In the genomic region with DNA sequence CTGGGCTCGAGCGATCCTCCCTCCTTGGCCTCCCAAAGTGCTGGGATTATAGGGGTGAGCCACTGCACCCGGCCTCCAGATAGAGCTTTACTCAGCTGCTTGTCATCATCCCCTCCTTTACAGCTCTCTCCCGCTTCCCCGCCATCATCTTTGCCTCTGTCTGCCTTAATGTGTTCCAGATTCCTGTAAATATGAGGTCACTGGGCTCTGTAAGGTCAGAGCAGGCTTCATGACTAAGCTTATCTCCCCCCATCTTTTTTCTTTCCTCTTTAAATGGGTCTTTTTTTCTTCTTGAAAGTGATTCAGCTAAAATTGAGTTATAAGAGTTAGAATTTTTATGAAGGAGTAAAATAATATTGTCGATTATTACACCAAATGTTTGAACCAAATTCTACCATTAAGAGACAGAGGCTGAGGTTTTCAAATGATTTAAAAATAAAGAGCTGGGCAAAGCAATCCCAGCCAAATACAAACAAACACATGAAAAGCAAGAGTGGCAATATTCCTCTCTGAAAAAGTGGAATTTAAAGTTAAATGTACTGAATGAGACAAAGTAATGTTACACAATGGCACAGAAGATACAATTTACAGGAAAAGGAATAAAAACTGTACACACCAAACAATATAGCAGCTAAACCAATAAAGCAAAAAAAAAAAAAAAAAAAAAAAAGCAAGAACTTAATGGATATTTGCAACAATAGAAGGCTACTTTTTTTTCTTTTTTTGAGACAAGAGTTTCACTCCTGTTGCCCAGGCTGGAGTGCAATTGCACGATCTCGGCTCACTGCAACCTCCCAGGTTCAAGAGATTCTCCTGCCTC, we compare ENCODE assay signal across 14 cellular contexts.
DNase-seq lines count a peak whose midpoint lies in the region; ATAC-seq, FAIRE-seq and TF ChIP-seq lines count a peak whose summit lies in the region.
"Had no signal": no experiment of that assay in that cellular context is flagged by ENCODE, and none has a peak within 500 bp of the region (broad histone marks: within the 10 kb centered on the region; RNA-seq: fewer than 3 reads in every experiment).

No MANE protein-coding gene starts in this region.

- no peak for FAIRE-seq in keratinocyte (lab: Jason Lieb, UNC)
- FAIRE-seq: A204.1 had no signal

- peak in 4 of 5 donors; percentile 39 to 72 (median 53) for DNase-seq in heart left ventricle
- no peak for DNase-seq in Right ventricle myocardium superior
- peak; percentile 93 for DNase-seq in astrocyte of the spinal cord (ENCODE audit: low read depth, low spot score)
- peak; percentile 56 for DNase-seq in keratinocyte (ENCODE audit: low read depth, low spot score)
- no peak for DNase-seq in vagina (ENCODE audit: extremely low spot score in 2 of 2)
- no peak for DNase-seq in activated T-cell treated with anti-CD3 and anti-CD28 coated beads, Interleukin-2, amount 50 U/mL, for 1 hour
- DNase-seq: dorsolateral prefrontal cortex, left colon, NCI-H69, retina, T-helper 9 cell had no signal

- intact Hi-C loops in heart left ventricle (cut with DNase I) (loop anchor here in 1 of 10 donors (5.0 kb wide), 1 partner anchor 45 kb away; no protein-coding TSS in a partner anchor), Right ventricle myocardium superior (cut with DNase I) (no loop called here), vagina (cut with DNase I) (no loop called here)

- H3K27me3 ChIP-seq in heart left ventricle (no peaks in the 10 kb centered on the region), keratinocyte (ENCODE audit: control insufficient read depth, extremely low read depth, insufficient read depth, low read length) (no peaks in the 10 kb centered on the region), vagina (no peaks in the 10 kb centered on the region)
- H3K27me3 ChIP-seq: dorsolateral prefrontal cortex had no signal

- H2AFZ ChIP-seq in keratinocyte (ENCODE audit: control insufficient read depth, low read length), result no peak overlapping the region

- TF ChIP-seq POLR2A in heart left ventricle (IDR thresholded peaks at IDR 0.05) (no peak), vagina (IDR thresholded peaks at IDR 0.05) (no peak)

- in situ Hi-C loops in astrocyte of the spinal cord (cut with HindIII; ENCODE audit: low sequenced_read_pairs), result no loop called here

- no peak overlapping the region for H3K4me2 ChIP-seq in keratinocyte (ENCODE audit: control insufficient read depth, extremely low read depth, insufficient read depth, low read depth, low read length)

- dilution Hi-C loops in keratinocyte (cut with MboI; ENCODE audit: extremely low pct_ligation_motif_present, low sequenced_read_pairs), result no loop called here

- H3K27ac ChIP-seq in heart left ventricle (peak overlapping the region in 5 of 12 donors; percentile 6 to 42 (median 39)), keratinocyte (ENCODE audit: control insufficient read depth, insufficient read depth, low read length) (no peak overlapping the region), vagina (peak overlapping the region; percentile 47)
- H3K27ac ChIP-seq: dorsolateral prefrontal cortex had no signal

- WGBS in heart left ventricle, 4 donors, result 69 to 86% (median 82%) methylated on average over 8 of the region's 8 CpGs

- peaks cover 0 to 38% (median 14%) of the 10 kb centered on the region in 12 donors for H3K4me1 ChIP-seq in heart left ventricle
- peaks cover 41% of the 10 kb centered on the region for H3K4me1 ChIP-seq in keratinocyte (ENCODE audit: control insufficient read depth, extremely low read depth, insufficient read depth, low read length)
- H3K4me1 ChIP-seq in vagina, result peaks cover 14% of the 10 kb centered on the region

- TF ChIP-seq CTCF in heart left ventricle (IDR thresholded peaks at IDR 0.05) (no peak), astrocyte of the spinal cord (IDR thresholded peaks at IDR 0.05; ENCODE audit: low read depth, low read length) (no peak), keratinocyte (optimal IDR thresholded peaks at IDR 0.05 in 1 of 3, IDR thresholded peaks at IDR 0.05 in 1 of 3, conservative IDR thresholded peaks at IDR 0.05 in 1 of 3; ENCODE audit: extremely low read depth in 1 of 3, insufficient read depth in 2 of 3, low read length in 3 of 3) (no peak), vagina (IDR thresholded peaks at IDR 0.05) (no peak)

- H3K4me3 ChIP-seq in heart left ventricle, result no peak overlapping the region
- H3K4me3 ChIP-seq in astrocyte of the spinal cord (ENCODE audit: low read depth, low read length), result no peak overlapping the region
- no peak overlapping the region for H3K4me3 ChIP-seq in keratinocyte (ENCODE audit: control insufficient read depth in 2 of 3, extremely low read depth in 1 of 3, insufficient read depth in 2 of 3, low read depth in 1 of 3, low read length in 3 of 3)
- H3K4me3 ChIP-seq in vagina, result no peak overlapping the region
- H3K4me3 ChIP-seq: dorsolateral prefrontal cortex had no signal

- H3K36me3 ChIP-seq in heart left ventricle (peaks cover 0 to 30% (median 6%) of the 10 kb centered on the region in 9 donors), keratinocyte (ENCODE audit: control insufficient read depth in 2 of 2, extremely low read depth in 1 of 2, insufficient read depth in 2 of 2, low read length in 2 of 2) (no peaks in the 10 kb centered on the region), vagina (peaks cover 0 to 7% of the 10 kb centered on the region in 2 donors)

- ATAC-seq in heart left ventricle, result peak in 3 of 4 donors; percentile 37 to 82 (median 70)
- no peak for ATAC-seq in Right ventricle myocardium superior (ENCODE audit: poor library complexity)
- ATAC-seq in GM18519 (IDR thresholded peaks at IDR 0.05; ENCODE audit: low FRiP score, unreplicated experiment), result no peak
- ATAC-seq in HG02763 (IDR thresholded peaks at IDR 0.05; ENCODE audit: unreplicated experiment), result no peak
- ATAC-seq: left colon had no signal

- no peak overlapping the region for H3K9ac ChIP-seq in keratinocyte (ENCODE audit: control insufficient read depth, extremely low read depth, insufficient read depth, low read length)

- H3K9me3 ChIP-seq in heart left ventricle (no peaks in the 10 kb centered on the region), keratinocyte (ENCODE audit: control insufficient read depth, low read depth, low read length) (no peaks in the 10 kb centered on the region), vagina (no peaks in the 10 kb centered on the region)

- no peaks in the 10 kb centered on the region for H3K79me2 ChIP-seq in keratinocyte (ENCODE audit: control insufficient read depth, insufficient read depth, low read length)

- H3K9me1 ChIP-seq in keratinocyte (ENCODE audit: control insufficient read depth, extremely low read depth, insufficient read depth, low read length), result no peaks in the 10 kb centered on the region

- H4K20me1 ChIP-seq in keratinocyte (ENCODE audit: control insufficient read depth, extremely low read depth, insufficient read depth, low read length), result no peaks in the 10 kb centered on the region

Comparison
In these comparisons a context has a peak if more than half of its experiments do, and no peak if none do; other contexts are left out.
1. ATAC-seq: peak in heart left ventricle (3 of 4); none in Right ventricle myocardium superior (single experiment), GM18519 (single experiment) and HG02763 (single experiment).
2. DNase-seq: peak in heart left ventricle (4 of 5), astrocyte of the spinal cord (single experiment) and keratinocyte (single experiment); none in Right ventricle myocardium superior (single experiment), vagina (0 of 2) and activated T-cell treated with anti-CD3 and anti-CD28 coated beads, Interleukin-2, amount 50 U/mL, for 1 hour (single experiment).